23 cellular contexts compared by ENCODE assay signal in genomic region chr12:66118240-66118891, GRCh38. TPM values are rescaled to one million over a fixed set of nuclear protein-coding genes. Genes with fewer than 3 reads are reported as not detected.
DNase-seq lines count a peak whose midpoint lies in the region; ATAC-seq and TF ChIP-seq lines count a peak whose summit lies in the region.
"Had no signal": no experiment of that assay in that cellular context is flagged by ENCODE, and none has a peak within 500 bp of the region (broad histone marks: within the 10 kb centered on the region; RNA-seq: fewer than 3 reads in every experiment).

No MANE protein-coding gene starts in this region.

- WGBS in ovary, 3 donors: 92 to 98% (median 94%) methylated on average over 9 of the region's 9 CpGs

- no peaks in the 10 kb centered on the region for H3K27me3 Mint-ChIP-seq in activated T-helper 17 cell treated with anti-CD3 and anti-CD28 coated beads, Interleukin-2, amount 50 U/mL, for 72 hours
- H3K27me3 Mint-ChIP-seq: activated CD4-positive, alpha-beta memory T cell treated with anti-CD3 and anti-CD28 coated beads, Interleukin-2, amount 10 ng/mL, durations not matched to agents 7 days and 5 days; activated naive CD8-positive, alpha-beta T cell treated with anti-CD3 and anti-CD28 coated beads, Interleukin-2, amount 10 ng/mL, durations not matched to agents 7 days and 5 days; brain; stimulated activated memory B cell treated with anti-CD40 and anti-IgM and Interleukin-4, amounts not matched to agents 10 μg/mL and 1 μg/mL and 100 μg/mL, for 72 hours had no signal

- no peak for TF ChIP-seq CTCF in ovary (IDR thresholded peaks at IDR 0.05)

- H3K9me3 Mint-ChIP-seq in activated T-helper 17 cell treated with anti-CD3 and anti-CD28 coated beads, Interleukin-2, amount 50 U/mL, for 72 hours: no peaks in the 10 kb centered on the region
- H3K9me3 Mint-ChIP-seq: activated CD4-positive, alpha-beta memory T cell treated with anti-CD3 and anti-CD28 coated beads, Interleukin-2, amount 10 ng/mL, durations not matched to agents 7 days and 5 days; activated naive CD8-positive, alpha-beta T cell treated with anti-CD3 and anti-CD28 coated beads, Interleukin-2, amount 10 ng/mL, durations not matched to agents 7 days and 5 days; brain; CD8-positive, alpha-beta T cell; stimulated activated memory B cell treated with anti-CD40 and anti-IgM and Interleukin-4, amounts not matched to agents 10 μg/mL and 1 μg/mL and 100 μg/mL, for 72 hours had no signal

- no peak for TF ChIP-seq POLR2A in ovary (IDR thresholded peaks at IDR 0.05)

- peak; percentile 66 for DNase-seq in ACHN
- no peak for DNase-seq in ovary
- DNase-seq in Ammon's horn (ENCODE audit: low spot score): no peak
- DNase-seq: activated CD4-positive, alpha-beta memory T cell treated with anti-CD3 and anti-CD28 coated beads, Interleukin-2, amount 10 ng/mL, durations not matched to agents 7 days and 5 days; activated naive CD8-positive, alpha-beta T cell treated with anti-CD3 and anti-CD28 coated beads, Interleukin-2, amount 10 ng/mL, durations not matched to agents 7 days and 5 days; CD8-positive, alpha-beta T cell; cortex of kidney; DMS53; H7; hypothalamus; NCI-H1105; NCI-H526 treated with DMSO at 0.1 percent for 48 hours; occipital lobe; SIG-M5; T-helper 1 cell had no signal

- no peak for TF ChIP-seq EP300 in ovary (IDR thresholded peaks at IDR 0.05)

- no peaks in the 10 kb centered on the region for H3K4me1 Mint-ChIP-seq in activated T-helper 17 cell treated with anti-CD3 and anti-CD28 coated beads, Interleukin-2, amount 50 U/mL, for 72 hours
- H3K4me1 Mint-ChIP-seq: brain; stimulated activated memory B cell treated with anti-CD40 and anti-IgM and Interleukin-4, amounts not matched to agents 10 μg/mL and 1 μg/mL and 100 μg/mL, for 72 hours had no signal

- H3K4me3 Mint-ChIP-seq in activated T-helper 17 cell treated with anti-CD3 and anti-CD28 coated beads, Interleukin-2, amount 50 U/mL, for 72 hours: no peak overlapping the region
- H3K4me3 Mint-ChIP-seq: activated CD4-positive, alpha-beta memory T cell treated with anti-CD3 and anti-CD28 coated beads, Interleukin-2, amount 10 ng/mL, durations not matched to agents 7 days and 5 days; activated naive CD8-positive, alpha-beta T cell treated with anti-CD3 and anti-CD28 coated beads, Interleukin-2, amount 10 ng/mL, durations not matched to agents 7 days and 5 days; brain; CD8-positive, alpha-beta T cell; stimulated activated memory B cell treated with anti-CD40 and anti-IgM and Interleukin-4, amounts not matched to agents 10 μg/mL and 1 μg/mL and 100 μg/mL, for 72 hours had no signal

- in situ Hi-C loops in ACHN (cut with HindIII; ENCODE audit: low pct_ligation_motif_present, low pct_unique_long_range_greater_than_20kb, low sequenced_read_pairs): loop anchor here (25.0 kb wide), 1 partner anchor 806 kb away; no protein-coding TSS in a partner anchor

- intact Hi-C loops in ovary (cut with DNase I): no loop called here

- no peaks in the 10 kb centered on the region for H3K27me3 ChIP-seq in ovary

- no peak overlapping the region for H3K27ac ChIP-seq in ovary

- no peak overlapping the region for H3K27ac Mint-ChIP-seq in activated T-helper 17 cell treated with anti-CD3 and anti-CD28 coated beads, Interleukin-2, amount 50 U/mL, for 72 hours
- H3K27ac Mint-ChIP-seq: activated CD4-positive, alpha-beta memory T cell treated with anti-CD3 and anti-CD28 coated beads, Interleukin-2, amount 10 ng/mL, durations not matched to agents 7 days and 5 days; activated naive CD8-positive, alpha-beta T cell treated with anti-CD3 and anti-CD28 coated beads, Interleukin-2, amount 10 ng/mL, durations not matched to agents 7 days and 5 days; CD8-positive, alpha-beta T cell; stimulated activated memory B cell treated with anti-CD40 and anti-IgM and Interleukin-4, amounts not matched to agents 10 μg/mL and 1 μg/mL and 100 μg/mL, for 72 hours had no signal

- no peaks in the 10 kb centered on the region for H3K4me1 ChIP-seq in ovary (ENCODE audit: insufficient read depth)

- peaks cover 41% of the 10 kb centered on the region for H3K36me3 Mint-ChIP-seq in activated T-helper 17 cell treated with anti-CD3 and anti-CD28 coated beads, Interleukin-2, amount 50 U/mL, for 72 hours (ENCODE audit: low read depth)

- no peaks in the 10 kb centered on the region for H3K36me3 ChIP-seq in ovary

- H3K9me3 ChIP-seq in ovary: no peaks in the 10 kb centered on the region

- peak; percentile 46 for ATAC-seq in GM18870 (IDR thresholded peaks at IDR 0.05; ENCODE audit: unreplicated experiment)
- ATAC-seq in HG03342 (IDR thresholded peaks at IDR 0.05; ENCODE audit: unreplicated experiment): peak; percentile 68
- ATAC-seq in activated T-helper 17 cell treated with anti-CD3 and anti-CD28 coated beads, Interleukin-2, amount 50 U/mL, for 72 hours (replicated peaks): peak; percentile 88
- ATAC-seq in HG03196 (IDR thresholded peaks at IDR 0.05; ENCODE audit: unreplicated experiment): no peak
- ATAC-seq in GM19324 (IDR thresholded peaks at IDR 0.05; ENCODE audit: low FRiP score, unreplicated experiment): no peak
- ATAC-seq: CD8-positive, alpha-beta T cell; sciatic nerve; stimulated activated memory B cell treated with anti-CD40 and anti-IgM and Interleukin-4, amounts not matched to agents 10 μg/mL and 1 μg/mL and 100 μg/mL, for 72 hours had no signal

- H3K4me3 ChIP-seq in ovary: no peak overlapping the region

RNA-seq across cellular contexts. Expression of gene LLPH, which starts 12.2 kb away (rescaled TPM):
- 10 to 100 TPM; 20.6 to 37.0 TPM for total RNA-seq in activated T-helper 17 cell treated with anti-CD3 and anti-CD28 coated beads, Interleukin-2, amount 50 U/mL, for 72 hours
- 10 to 100 TPM in 5 of 7 donors, 1 to 10 TPM in 2; 3.3 to 24.6 (median 21.5) TPM for total RNA-seq in ovary
- polyA plus RNA-seq in ovary: 10 to 100 TPM; 16.6 to 56.0 TPM

RNA-seq across cellular contexts. Expression of gene TMBIM4, which starts 51.4 kb away (rescaled TPM):
- 10 to 100 TPM; 41.5 to 48.9 TPM for total RNA-seq in activated T-helper 17 cell treated with anti-CD3 and anti-CD28 coated beads, Interleukin-2, amount 50 U/mL, for 72 hours
- 100 to 1,000 TPM in 3 of 7 donors, 10 to 100 TPM in 4; 78.3 to 153 (median 97.9) TPM for total RNA-seq in ovary
- polyA plus RNA-seq in ovary: 100 to 1,000 TPM; 152 to 154 TPM
- total RNA-seq: H7 had no signal

Comparison
In these comparisons a context has a peak if more than half of its experiments do, and no peak if none do; other contexts are left out.
1. ATAC-seq: peak in GM18870 (single experiment), HG03342 (single experiment) and activated T-helper 17 cell treated with anti-CD3 and anti-CD28 coated beads, Interleukin-2, amount 50 U/mL, for 72 hours (single experiment); none in HG03196 (single experiment) and GM19324 (single experiment).